In the genomic region with DNA sequence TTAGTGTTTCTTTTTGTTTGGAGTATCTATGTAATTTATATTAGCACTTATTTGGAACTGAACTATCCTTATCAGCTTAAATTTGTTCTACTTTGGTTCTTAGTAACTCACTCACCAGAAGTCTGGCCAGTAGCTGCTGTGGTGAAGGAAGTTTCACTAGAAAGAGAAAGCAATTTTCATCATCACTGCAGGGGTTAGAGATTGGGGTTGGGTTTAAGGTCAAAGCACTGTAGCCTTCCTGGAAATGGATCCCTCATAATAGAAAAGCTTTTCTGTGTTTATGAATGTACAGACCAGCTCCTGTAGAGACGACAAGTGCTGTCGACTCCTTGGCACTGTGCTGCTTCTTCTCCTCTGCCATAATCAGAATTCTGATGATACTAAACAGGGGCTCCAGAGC, we compare ENCODE assay signal across 18 cellular contexts. TPM values are rescaled to one million over a fixed set of nuclear protein-coding genes. Genes with fewer than 3 reads are reported as not detected.
DNase-seq lines count a peak whose midpoint lies in the region; ATAC-seq and TF ChIP-seq lines count a peak whose summit lies in the region.
"Had no signal": no experiment of that assay in that cellular context is flagged by ENCODE, and none has a peak within 500 bp of the region (broad histone marks: within the 10 kb centered on the region; RNA-seq: fewer than 3 reads in every experiment).

No MANE protein-coding gene starts in this region.

- no peak for TF ChIP-seq POLR2A in gastrocnemius medialis (IDR thresholded peaks at IDR 0.05)

- H3K4me3 Mint-ChIP-seq in stimulated activated effector memory CD8-positive, alpha-beta T cell treated with anti-CD3 and anti-CD28 coated beads, Interleukin-12 subunit alpha, Interleukin-12 subunit beta, amount 100 ng/mL, for 72 hours = no peak overlapping the region
- H3K4me3 Mint-ChIP-seq: CD8-positive, alpha-beta T cell had no signal

- intact Hi-C loops in Right ventricle myocardium inferior (cut with DNase I) = no loop called here
- intact Hi-C loops in cardiac septum (cut with DNase I) = no loop called here
- intact Hi-C loops in gastrocnemius medialis (cut with DNase I; ENCODE audit: low total_unique reads) = no loop called here

- no peaks in the 10 kb centered on the region for H3K27me3 ChIP-seq in gastrocnemius medialis
- H3K27me3 ChIP-seq: SJCRH30 had no signal

- H3K9me3 ChIP-seq in gastrocnemius medialis = no peaks in the 10 kb centered on the region
- H3K9me3 ChIP-seq: SJCRH30 had no signal

- no peaks in the 10 kb centered on the region for H3K4me1 ChIP-seq in gastrocnemius medialis
- H3K4me1 ChIP-seq: SJCRH30 had no signal

- H3K4me1 Mint-ChIP-seq in stimulated activated effector memory CD8-positive, alpha-beta T cell treated with anti-CD3 and anti-CD28 coated beads, Interleukin-12 subunit alpha, Interleukin-12 subunit beta, amount 100 ng/mL, for 72 hours = no peaks in the 10 kb centered on the region

- H3K27ac ChIP-seq in gastrocnemius medialis = no peak overlapping the region
- H3K27ac ChIP-seq: 22Rv1, SJCRH30 had no signal

- H3K36me3 ChIP-seq in gastrocnemius medialis = no peaks in the 10 kb centered on the region
- H3K36me3 ChIP-seq: SJCRH30 had no signal

- no peak for DNase-seq in Right ventricle myocardium inferior (ENCODE audit: missing footprints)
- no peak for DNase-seq in cardiac septum (ENCODE audit: low spot score)
- peak; percentile 6 for DNase-seq in fibroblast of the aortic adventitia (ENCODE audit: low read depth)
- DNase-seq in stimulated activated effector memory CD8-positive, alpha-beta T cell treated with anti-CD3 and anti-CD28 coated beads, Interleukin-12 subunit alpha, Interleukin-12 subunit beta, amount 100 ng/mL, for 72 hours (ENCODE audit: low spot score in 2 of 2) = no peak
- DNase-seq in gastrocnemius medialis = no peak
- DNase-seq in activated naive CD4-positive, alpha-beta T cell (lab: John Stamatoyannopoulos, UW) = no peak
- DNase-seq: CD8-positive, alpha-beta T cell; GF-D8; NCI-H1105 treated with DMSO at 0.1 percent for 48 hours; NCI-H2029; NCI-H2171 treated with DMSO at 0.1 percent for 48 hours; SJCRH30 had no signal

- in situ Hi-C loops in gastrocnemius medialis (cut with MboI; ENCODE audit: low sequenced_read_pairs in 4 of 4) = no loop called here

- H3K36me3 Mint-ChIP-seq in stimulated activated effector memory CD8-positive, alpha-beta T cell treated with anti-CD3 and anti-CD28 coated beads, Interleukin-12 subunit alpha, Interleukin-12 subunit beta, amount 100 ng/mL, for 72 hours = no peaks in the 10 kb centered on the region
- H3K36me3 Mint-ChIP-seq: CD8-positive, alpha-beta T cell had no signal

- peak; percentile 56 for ATAC-seq in Right ventricle myocardium inferior
- peak; percentile 56 for ATAC-seq in HG03520 (IDR thresholded peaks at IDR 0.05; ENCODE audit: unreplicated experiment)
- ATAC-seq in stimulated activated effector memory CD8-positive, alpha-beta T cell treated with anti-CD3 and anti-CD28 coated beads, Interleukin-12 subunit alpha, Interleukin-12 subunit beta, amount 100 ng/mL, for 72 hours = peak; percentile 31
- ATAC-seq in GM18909 (IDR thresholded peaks at IDR 0.05; ENCODE audit: poor library complexity, unreplicated experiment) = no peak
- ATAC-seq in gastrocnemius medialis = no peak
- ATAC-seq: CD8-positive, alpha-beta T cell; HCT116 had no signal

- TF ChIP-seq CTCF in fibroblast of the aortic adventitia (IDR thresholded peaks at IDR 0.05; ENCODE audit: insufficient read depth, low read length) = no peak
- TF ChIP-seq CTCF in gastrocnemius medialis (IDR thresholded peaks at IDR 0.05 in 4 of 5, conservative IDR thresholded peaks at IDR 0.05 in 1 of 5) = no peak

- no peaks in the 10 kb centered on the region for H3K9me3 Mint-ChIP-seq in stimulated activated effector memory CD8-positive, alpha-beta T cell treated with anti-CD3 and anti-CD28 coated beads, Interleukin-12 subunit alpha, Interleukin-12 subunit beta, amount 100 ng/mL, for 72 hours
- H3K9me3 Mint-ChIP-seq: CD8-positive, alpha-beta T cell had no signal

- H3K4me3 ChIP-seq in fibroblast of the aortic adventitia (ENCODE audit: low read depth, low read length) (no peak overlapping the region), gastrocnemius medialis (no peak overlapping the region)
- H3K4me3 ChIP-seq: SJCRH30 had no signal

- no peak overlapping the region for H3K27ac Mint-ChIP-seq in stimulated activated effector memory CD8-positive, alpha-beta T cell treated with anti-CD3 and anti-CD28 coated beads, Interleukin-12 subunit alpha, Interleukin-12 subunit beta, amount 100 ng/mL, for 72 hours
- H3K27ac Mint-ChIP-seq: CD8-positive, alpha-beta T cell had no signal

RNA-seq across cellular contexts. Expression of gene MROH2B, which starts 22.2 kb away (rescaled TPM):
- total RNA-seq in Right ventricle myocardium inferior (not detected), cardiac septum (not detected), fibroblast of the aortic adventitia (ENCODE audit: low replicate concordance) (not detected in 2 replicates), gastrocnemius medialis (not detected)
- total RNA-seq: CD8-positive, alpha-beta T cell; NCI-H460; RPMI7951; SJCRH30 had no signal

Comparison
In these comparisons a context has a peak if more than half of its experiments do, and no peak if none do; other contexts are left out.
1. ATAC-seq: peak in Right ventricle myocardium inferior (single experiment), HG03520 (single experiment) and stimulated activated effector memory CD8-positive, alpha-beta T cell treated with anti-CD3 and anti-CD28 coated beads, Interleukin-12 subunit alpha, Interleukin-12 subunit beta, amount 100 ng/mL, for 72 hours (single experiment); none in GM18909 (single experiment) and gastrocnemius medialis (0 of 2).